Comparison of ENCODE assay signal across 9 cellular contexts in the genomic region with DNA sequence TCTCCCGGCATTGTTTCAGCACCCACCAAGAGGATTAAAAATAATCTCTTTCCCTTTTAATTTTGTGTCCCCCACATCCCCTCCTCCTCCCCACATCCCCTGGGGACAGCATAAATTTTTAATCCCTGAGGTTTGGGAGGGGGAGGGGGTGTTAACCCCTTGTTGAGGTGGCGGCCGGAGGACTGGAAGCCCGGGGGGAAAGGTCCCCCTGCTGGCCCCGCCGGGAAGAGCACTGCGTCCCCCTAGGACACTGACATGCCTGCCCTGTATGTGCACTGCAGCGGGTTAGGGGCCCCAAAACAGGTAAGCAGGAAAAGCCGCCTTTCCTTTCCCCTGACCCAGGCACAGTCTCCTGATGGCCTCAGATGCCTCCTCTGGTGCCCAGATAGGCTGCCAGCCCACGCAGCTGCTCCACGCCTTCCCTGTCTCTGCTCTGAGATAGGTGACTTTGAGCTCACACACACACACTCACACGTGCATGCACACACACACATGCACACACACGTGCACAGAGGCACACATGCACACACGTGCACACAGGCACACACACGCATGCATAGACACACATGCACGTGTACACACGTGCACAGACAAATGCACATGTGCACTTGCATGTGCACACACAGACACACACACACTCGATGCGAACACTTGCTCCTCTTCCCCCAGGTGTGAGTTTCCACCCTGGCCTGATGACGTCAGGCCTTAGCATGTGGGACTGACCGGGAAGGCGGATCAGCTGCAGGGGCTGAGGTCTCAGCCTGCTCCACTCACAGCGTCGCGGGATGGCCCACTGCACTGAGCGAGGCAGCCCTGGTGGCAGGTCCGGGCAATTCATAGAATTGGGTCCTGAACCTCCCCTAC. TPM values are rescaled to one million over a fixed set of nuclear protein-coding genes. Genes with fewer than 3 reads are reported as not detected.
DNase-seq lines count a peak whose midpoint lies in the region; ATAC-seq and TF ChIP-seq lines count a peak whose summit lies in the region.
"Had no signal": no experiment of that assay in that cellular context is flagged by ENCODE, and none has a peak within 500 bp of the region (broad histone marks: within the 10 kb centered on the region; RNA-seq: fewer than 3 reads in every experiment).

No MANE protein-coding gene starts in this region.

- DNase-seq in D341Med (ENCODE audit: low spot score) (peak; percentile 89), HFFc6 (no peak), PC-3 (no peak), chondrocyte (ENCODE audit: low spot score) (peak; percentile 64), mucosa of descending colon (peak in 1 of 3 donors; percentile 23), lower leg skin (ENCODE audit: low spot score in 2 of 2) (no peak), HPDE6-E6E7 (ENCODE audit: extremely low spot score) (no peak), DMS153 (lab: John Stamatoyannopoulos, UW) (no peak)

- peaks cover 20% of the 10 kb centered on the region for H3K4me1 ChIP-seq in PC-3 (ENCODE audit: insufficient read depth, low read length)
- H3K4me1 ChIP-seq in mucosa of descending colon (ENCODE audit: low read depth): peaks cover 9% of the 10 kb centered on the region

- H3K27ac Mint-ChIP-seq in HFFc6 (no peak overlapping the region), chondrocyte (ENCODE audit: unreplicated experiment) (no peak overlapping the region)

- no peaks in the 10 kb centered on the region for H3K9me2 ChIP-seq in PC-3 (replicated peaks; ENCODE audit: low read length)

- H3K9me3 ChIP-seq in PC-3 (ENCODE audit: low read length) (no peaks in the 10 kb centered on the region), mucosa of descending colon (no peaks in the 10 kb centered on the region)

- no peaks in the 10 kb centered on the region for H3F3A ChIP-seq in PC-3 (ENCODE audit: low read length, unreplicated experiment)

- H3K4me3 ChIP-seq in PC-3 (ENCODE audit: low read length) (peak overlapping the region; percentile 58), mucosa of descending colon (no peak overlapping the region), lower leg skin (ENCODE audit: low read depth, poor library complexity, severe bottlenecking) (no peak overlapping the region)

- H3K27me3 Mint-ChIP-seq in HFFc6 (ENCODE audit: insufficient read depth): peaks cover 60% of the 10 kb centered on the region
- H3K27me3 Mint-ChIP-seq in chondrocyte (ENCODE audit: low read depth): peaks cover 74% of the 10 kb centered on the region

- H3K36me3 Mint-ChIP-seq in HFFc6 (ENCODE audit: low read depth): no peaks in the 10 kb centered on the region
- peaks cover 4% of the 10 kb centered on the region for H3K36me3 Mint-ChIP-seq in chondrocyte (ENCODE audit: low read depth)

- peak; percentile 48 for ATAC-seq in PC-3
- peak; percentile 46 for ATAC-seq in mucosa of descending colon

- WGBS in lower leg skin, 2 donors: 32 to 33% methylated on average over 25 to 27 of the region's 27 CpGs

- H3K4me1 Mint-ChIP-seq in HFFc6 (ENCODE audit: low read depth) (peaks cover 15% of the 10 kb centered on the region), chondrocyte (ENCODE audit: low read depth) (peaks cover 11% of the 10 kb centered on the region)

- H3K27me3 ChIP-seq in PC-3 (ENCODE audit: low read length): peaks cover 47% of the 10 kb centered on the region

- no peaks in the 10 kb centered on the region for H3K79me2 ChIP-seq in PC-3 (ENCODE audit: low read length)

- POLR2A ChIA-PET in PC-3 (lab: Charles Lee; ENCODE audit: unreplicated experiment): no interaction called here

- no peaks in the 10 kb centered on the region for H4K20me1 ChIP-seq in PC-3 (ENCODE audit: low read length)

- peak overlapping the region; percentile 72 for H3K4me2 ChIP-seq in PC-3 (ENCODE audit: low read length)

- TF ChIP-seq POLR2A in lower leg skin (IDR thresholded peaks at IDR 0.05): no peak

- CTCF ChIA-PET in PC-3 (lab: Charles Lee): no interaction called here

- H3K9me3 Mint-ChIP-seq in HFFc6 (no peaks in the 10 kb centered on the region), chondrocyte (ENCODE audit: low read depth) (no peaks in the 10 kb centered on the region)

- H2AFZ ChIP-seq in PC-3 (ENCODE audit: low read length): peak overlapping the region; percentile 61; the same call in 1 of the 2 replicates

- intact Hi-C loops in PC-3 (cut with micrococcal nuclease): loop anchor here (2.0 kb wide), 1 partner anchor 121 kb away; no protein-coding TSS in a partner anchor
- intact Hi-C loops in mucosa of descending colon (cut with DNase I, micrococcal nuclease): no loop called here
- intact Hi-C loops in lower leg skin (cut with DNase I; ENCODE audit: low total_unique reads): no loop called here

- H3K4me3 Mint-ChIP-seq in HFFc6: peak overlapping the region; percentile 47
- peak overlapping the region; percentile 59 for H3K4me3 Mint-ChIP-seq in chondrocyte (ENCODE audit: unreplicated experiment)

- H3K27ac ChIP-seq in PC-3 (ENCODE audit: low read length): no peak overlapping the region
- H3K27ac ChIP-seq: skin epidermis had no signal

- BruUV-seq in PC-3 (replicated peaks; lab: Mats Ljungman, UMichigan): no TSS peak

- H3K36me3 ChIP-seq in PC-3 (ENCODE audit: low read depth, low read length) (no peaks in the 10 kb centered on the region), mucosa of descending colon (ENCODE audit: low read depth) (no peaks in the 10 kb centered on the region)

- peak; percentile 66 for TF ChIP-seq CTCF in HFFc6 (IDR thresholded peaks at IDR 0.05)
- TF ChIP-seq CTCF in PC-3 (conservative IDR thresholded peaks at IDR 0.05; ENCODE audit: low read depth, low read length): peak; percentile 69
- peak; percentile 76 for TF ChIP-seq CTCF in chondrocyte (IDR thresholded peaks at IDR 0.05)
- no peak for TF ChIP-seq CTCF in mucosa of descending colon (IDR thresholded peaks at IDR 0.05)
- no peak for TF ChIP-seq CTCF in lower leg skin (IDR thresholded peaks at IDR 0.05)

- H3K9ac ChIP-seq in PC-3 (ENCODE audit: low read length): no peak overlapping the region

RNA-seq across cellular contexts. Expression of a gene that starts 12.3 kb away (rescaled TPM):
- not detected for total RNA-seq in HFFc6 (2021; fragmentation: NEBNext Ultra II Directional; extraction: Animal tissue kit (Norgen Biotek cat#: 25700))
- total RNA-seq in PC-3 (2014; rRNA removed) (not detected in 2 replicates), chondrocyte (not detected in 3 replicates), mucosa of descending colon (not detected), lower leg skin (not detected)

Comparison
In these comparisons a context has a peak if more than half of its experiments do, and no peak if none do; other contexts are left out.
1. DNase-seq: peak in D341Med (single experiment) and chondrocyte (single experiment); none in HFFc6 (single experiment), PC-3 (single experiment), lower leg skin (0 of 2), HPDE6-E6E7 (single experiment) and DMS153 (single experiment).
2. CTCF ChIP-seq: peak in HFFc6 (single experiment), PC-3 (single experiment) and chondrocyte (single experiment); none in mucosa of descending colon (single experiment) and lower leg skin (0 of 3).